Comparison of ENCODE assay signal across 20 cellular contexts in the genomic region with DNA sequence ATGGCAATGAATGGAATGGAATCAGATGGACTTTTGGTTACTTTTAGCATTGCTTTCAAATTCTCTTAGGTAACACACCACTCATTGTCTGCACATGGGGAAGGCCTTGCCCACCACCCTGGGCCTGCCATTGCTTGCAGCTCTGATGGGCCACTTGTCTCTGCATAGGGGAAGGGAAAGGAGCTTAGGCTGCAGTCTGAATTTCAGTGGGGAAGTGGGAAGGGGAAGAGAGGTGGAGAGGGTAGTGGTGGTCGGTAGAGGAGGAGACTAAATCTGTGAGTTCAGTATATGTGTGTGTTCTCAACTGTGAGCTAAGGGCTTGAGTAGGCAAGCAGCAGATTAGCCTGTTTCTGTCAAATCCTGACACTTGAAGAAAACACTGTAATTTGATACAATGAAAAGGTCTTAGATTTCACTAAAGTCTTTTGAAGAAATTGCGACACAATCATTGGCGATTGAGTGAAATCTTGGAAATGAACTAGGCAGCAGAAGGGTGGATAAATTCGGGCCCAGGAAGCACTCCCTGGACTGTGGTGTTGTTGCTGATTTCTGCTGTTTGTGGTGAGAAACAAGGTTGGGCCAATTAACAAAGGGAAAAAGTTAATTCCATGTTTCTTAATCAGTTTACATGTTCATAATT.
"Had no signal": no experiment of that assay in that cellular context is flagged by ENCODE, and none has a peak within 500 bp of the region (broad histone marks: within the 10 kb centered on the region; RNA-seq: fewer than 3 reads in every experiment).

No MANE protein-coding gene starts in this region.

- H3K36me3 ChIP-seq: left ventricle myocardium inferior, prostate gland, thyroid gland had no signal

- H3K4me3 ChIP-seq: left ventricle myocardium inferior, prostate gland, thyroid gland had no signal

- DNase-seq: activated CD4-positive, alpha-beta T cell treated with anti-CD3 and anti-CD28 coated beads, Interleukin-2, amount 50 U/mL, for 1 hour; activated CD4-positive, CD25-positive, alpha-beta regulatory T cell treated with anti-CD3 and anti-CD28 coated beads, Interleukin-2, amount 50 U/mL, for 72 hours; activated CD8-positive, alpha-beta T cell treated with anti-CD3 and anti-CD28 coated beads, Interleukin-2, amount 10 ng/mL, durations not matched to agents 7 days and 5 days; activated naive CD4-positive, alpha-beta T cell; activated T-cell treated with anti-CD3 and anti-CD28 coated beads, Interleukin-2, amount 50 U/mL, for 1 hour; cortex of kidney; foreskin melanocyte; left ventricle myocardium inferior; naive thymus-derived CD8-positive, alpha-beta T cell; stimulated activated CD4-positive, alpha-beta T cell treated with anti-CD3 and anti-CD28 coated beads, Interleukin-4, amount 100 ng/mL, for 4 hours; substantia nigra; T-cell; thyroid gland had no signal

- H3K9me3 Mint-ChIP-seq: activated T-helper 2 cell treated with anti-CD3 and anti-CD28 coated beads, Interferon-gamma antibody, Interleukin-2, Interleukin-4, amounts not matched to agents 10 μg/mL and 5 μg/mL and 100 μg/mL, durations not matched to agents 14 hours and 24 hours and 36 hours; T-helper 2 cell treated with Interferon-gamma antibody and Interleukin-4, amounts not matched to agents 5 μg/mL and 100 μg/mL, for 36 hours had no signal

- ATAC-seq: activated CD8-positive, alpha-beta T cell treated with anti-CD3 and anti-CD28 coated beads, Interleukin-2, amount 10 ng/mL, durations not matched to agents 7 days and 5 days; naive thymus-derived CD8-positive, alpha-beta T cell; T-cell had no signal

- H3K9me3 ChIP-seq: prostate gland, thyroid gland had no signal

- H3K27me3 ChIP-seq: thyroid gland had no signal

- H3K4me3 Mint-ChIP-seq: activated CD8-positive, alpha-beta T cell treated with anti-CD3 and anti-CD28 coated beads, Interleukin-2, amount 10 ng/mL, durations not matched to agents 7 days and 5 days; activated naive CD8-positive, alpha-beta T cell; naive thymus-derived CD8-positive, alpha-beta T cell; stimulated activated naive CD8-positive, alpha-beta T cell treated with anti-CD3 and anti-CD28 coated beads, Interleukin-15, Interleukin-2, amounts not matched to agents 100 ng/mL and 50 ng/mL, for 24 hours; T-cell; T-helper 2 cell treated with Interferon-gamma antibody and Interleukin-4, amounts not matched to agents 5 μg/mL and 100 μg/mL, for 36 hours had no signal

- H3K4me1 ChIP-seq: left ventricle myocardium inferior, prostate gland, thyroid gland had no signal

- H3K36me3 Mint-ChIP-seq: activated naive CD8-positive, alpha-beta T cell; naive thymus-derived CD8-positive, alpha-beta T cell; T-cell had no signal

- H3K27ac ChIP-seq: epithelial cell of prostate, left ventricle myocardium inferior, prostate gland, thyroid gland, VCaP had no signal

- H3K4me1 Mint-ChIP-seq: naive thymus-derived CD8-positive, alpha-beta T cell; T-cell had no signal

- H3K27ac Mint-ChIP-seq: activated CD8-positive, alpha-beta T cell treated with anti-CD3 and anti-CD28 coated beads, Interleukin-2, amount 10 ng/mL, durations not matched to agents 7 days and 5 days; activated naive CD8-positive, alpha-beta T cell; activated T-helper 2 cell treated with anti-CD3 and anti-CD28 coated beads, Interferon-gamma antibody, Interleukin-2, Interleukin-4, amounts not matched to agents 10 μg/mL and 5 μg/mL and 100 μg/mL, durations not matched to agents 14 hours and 24 hours and 36 hours; stimulated activated naive CD8-positive, alpha-beta T cell treated with anti-CD3 and anti-CD28 coated beads, Interleukin-15, Interleukin-2, amounts not matched to agents 100 ng/mL and 50 ng/mL, for 24 hours; T-cell; T-helper 2 cell treated with Interferon-gamma antibody and Interleukin-4, amounts not matched to agents 5 μg/mL and 100 μg/mL, for 36 hours had no signal
